In the genomic region with DNA sequence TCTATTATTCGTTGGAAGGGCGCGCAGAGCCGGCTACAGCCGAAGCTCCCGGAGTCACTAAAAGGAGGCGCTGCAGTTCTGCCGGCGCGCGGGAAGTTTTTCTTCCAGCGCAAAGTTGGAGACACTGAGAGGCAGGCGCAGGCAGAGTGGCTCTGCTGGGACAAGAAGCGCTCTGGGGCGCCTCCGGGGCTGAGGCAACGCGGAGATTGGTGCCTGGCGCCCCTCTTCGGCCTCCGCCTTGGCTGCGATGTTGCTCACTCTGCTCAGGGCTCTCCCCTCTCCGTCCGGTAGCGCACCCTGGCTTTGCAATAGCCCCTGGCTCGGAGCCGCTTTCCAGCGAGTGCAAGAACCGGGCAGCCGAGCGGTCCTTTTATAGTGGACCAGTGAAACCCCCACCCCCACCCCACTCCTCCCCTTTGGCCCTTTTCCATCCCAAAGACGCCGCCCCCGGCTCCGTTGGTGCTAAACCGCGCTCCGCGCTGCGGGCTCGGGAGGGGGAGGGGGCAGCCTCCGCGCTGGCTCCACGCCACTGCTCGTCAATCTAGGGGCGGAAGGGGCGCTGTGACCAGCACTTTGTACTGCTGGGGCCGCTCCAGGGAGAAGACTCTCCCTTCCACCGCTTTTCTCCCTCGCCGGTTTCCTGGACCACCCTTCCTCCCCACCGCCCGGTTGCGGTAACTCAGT, we compare ENCODE assay signal across 8 cellular contexts. TPM values are rescaled to one million over a fixed set of nuclear protein-coding genes. Genes with fewer than 3 reads are reported as not detected.
A peak's percentile ranks its signal among the peaks of the same experiment; 100 is the strongest.
DNase-seq lines count a peak whose midpoint lies in the region; ATAC-seq and TF ChIP-seq lines count a peak whose summit lies in the region.

A gene (minus strand): TSS at position 344 of the 684 bp plus-strand sequence. CDS start 455 bp downstream, outside the sequence.

- H2BK120ac ChIP-seq in H9 (ENCODE audit: low read depth, low read length, poor library complexity, severe bottlenecking), result no peak within 1 kb of the TSS

- H3K27me3 Mint-ChIP-seq in H9 (ENCODE audit: low read depth) (peaks cover 26% of the 10 kb centered on the region), T-cell (peaks cover 62 to 72% of the 10 kb centered on the region in 2 donors)
- peaks cover 66% of the 10 kb centered on the region for H3K27me3 Mint-ChIP-seq in stimulated activated memory B cell treated with anti-CD40 and anti-IgM and Interleukin-4, amounts not matched to agents 10 μg/mL and 1 μg/mL and 100 μg/mL, for 72 hours

- peaks cover 8% of the 10 kb centered on the region; the same call in 1 of the 2 replicates for H3K79me2 ChIP-seq in H9 (ENCODE audit: insufficient read depth, low read length)

- H3K56ac ChIP-seq in H9 (ENCODE audit: insufficient read length, low read depth, low read length), result no peak within 1 kb of the TSS

- H3K9ac ChIP-seq in H9 (ENCODE audit: extremely low read depth, insufficient read length, low read length), result peak within 1 kb of the TSS; percentile 59

- H3K4me1 ChIP-seq in H9 (ENCODE audit: insufficient read depth, low read length) (0 out of 2 replicates have a peak, but pooled peaks cover 4% of the 10 kb centered on the region), ectodermal cell (ENCODE audit: control insufficient read depth, insufficient read depth, low read length) (peaks cover 10% of the 10 kb centered on the region), left lung (peaks cover 12 to 42% of the 10 kb centered on the region in 2 donors)

- H3K9me3 Mint-ChIP-seq in H9, result peaks cover 0 to 2% of the 10 kb centered on the region in 2 experiments; a peak in 3 of 5 replicates
- peaks cover 0 to 6% (median 0%) of the 10 kb centered on the region in 3 donors for H3K9me3 Mint-ChIP-seq in T-cell
- H3K9me3 Mint-ChIP-seq in stimulated activated memory B cell treated with anti-CD40 and anti-IgM and Interleukin-4, amounts not matched to agents 10 μg/mL and 1 μg/mL and 100 μg/mL, for 72 hours, result no peaks in the 10 kb centered on the region

- H3K4ac ChIP-seq in H9 (ENCODE audit: low read depth, low read length), result no peak within 1 kb of the TSS; the same call in 1 of the 2 replicates

- H4K20me1 ChIP-seq in H9 (ENCODE audit: control insufficient read depth, insufficient read depth, insufficient read length), result no peaks in the 10 kb centered on the region

- H3K4me1 Mint-ChIP-seq in H9, result peaks cover 29 to 30% of the 10 kb centered on the region in 2 experiments
- peaks cover 37 to 42% (median 40%) of the 10 kb centered on the region in 3 donors for H3K4me1 Mint-ChIP-seq in T-cell
- peaks cover 35% of the 10 kb centered on the region for H3K4me1 Mint-ChIP-seq in stimulated activated memory B cell treated with anti-CD40 and anti-IgM and Interleukin-4, amounts not matched to agents 10 μg/mL and 1 μg/mL and 100 μg/mL, for 72 hours

- H3K4me2 ChIP-seq in H9 (ENCODE audit: insufficient read depth, insufficient read length, low read length), result peak within 1 kb of the TSS; percentile 91

- WGBS in H9 (ENCODE audit: extremely low coverage, insufficient read length, low lambda C conversion rate), result no CpG with 5 or more reads among the region's 54 CpGs
- 0% methylated on average over 54 of the region's 54 CpGs for WGBS in ectodermal cell, 2 experiments

- H3K9me3 ChIP-seq in H9 (ENCODE audit: control insufficient read depth, low read depth, low read length) (no peaks in the 10 kb centered on the region), ectodermal cell (ENCODE audit: control insufficient read depth, low read length) (no peaks in the 10 kb centered on the region), left lung (no peaks in the 10 kb centered on the region)

- no peak within 1 kb of the TSS for H2BK12ac ChIP-seq in H9 (ENCODE audit: insufficient read length, low read depth, low read length)

- peaks cover 23% of the 10 kb centered on the region for H3K23me2 ChIP-seq in H9 (ENCODE audit: insufficient read length, low read depth, low read length, poor library complexity, severe bottlenecking)

- H3K27ac Mint-ChIP-seq in H9 (peak within 1 kb of the TSS; percentile 73 to 89 (median 76); a peak in 5 of 7 replicates), T-cell (no peak within 1 kb of the TSS)
- H3K27ac Mint-ChIP-seq in stimulated activated memory B cell treated with anti-CD40 and anti-IgM and Interleukin-4, amounts not matched to agents 10 μg/mL and 1 μg/mL and 100 μg/mL, for 72 hours, result no peak within 1 kb of the TSS

- H4K5ac ChIP-seq in H9 (ENCODE audit: insufficient read length, low read depth, low read length), result no peak within 1 kb of the TSS

- H3T11ph ChIP-seq in H9 (ENCODE audit: low read length), result no peak within 1 kb of the TSS

- H3K14ac ChIP-seq in H9 (ENCODE audit: insufficient read depth, low read length), result peak within 1 kb of the TSS; percentile 84

- H2BK20ac ChIP-seq in H9 (ENCODE audit: low read depth, low read length, poor library complexity, severe bottlenecking), result no peak within 1 kb of the TSS

- peak within 1 kb of the TSS; percentile 83 to 89 for H3K4me3 Mint-ChIP-seq in H9
- peak within 1 kb of the TSS; percentile 66 to 85 (median 73) for H3K4me3 Mint-ChIP-seq in T-cell
- H3K4me3 Mint-ChIP-seq in stimulated activated memory B cell treated with anti-CD40 and anti-IgM and Interleukin-4, amounts not matched to agents 10 μg/mL and 1 μg/mL and 100 μg/mL, for 72 hours, result peak within 1 kb of the TSS; percentile 43

- no peak within 1 kb of the TSS for H2AK5ac ChIP-seq in H9 (ENCODE audit: insufficient read length, low read length)

- POLR2A ChIA-PET in T-cell (lab: Charles Lee), result no interaction called here

- H4K91ac ChIP-seq in H9 (ENCODE audit: insufficient read length, low read depth, low read length), result no peak within 1 kb of the TSS

- peak within 1 kb of the TSS; percentile 85 for H3K4me3 ChIP-seq in ectodermal cell (ENCODE audit: insufficient read depth, low read depth, low read length)
- H3K4me3 ChIP-seq in left lung, result peak within 1 kb of the TSS; percentile 43 to 83

- DNase-seq in ACHN, result peak; percentile 88
- DNase-seq in H9, result peak; percentile 91
- DNase-seq in T-cell, result peak in 4 of 34 experiments; percentile 2 to 31 (median 10)
- DNase-seq in left lung, result peak; percentile 84 to 86
- DNase-seq in NCI-H774 (lab: John Stamatoyannopoulos, UW), result no peak

- H3K79me1 ChIP-seq in H9 (ENCODE audit: insufficient read depth, low read depth, low read length, poor library complexity, severe bottlenecking), result no peaks in the 10 kb centered on the region

- intact Hi-C loops in left lung (cut with DNase I), result loop anchor here in 1 of 2 donors (5.0 kb wide), 1 partner anchor 852 kb away; no protein-coding TSS in a partner anchor

- peak within 1 kb of the TSS; percentile 60 for H2AFZ ChIP-seq in H9 (ENCODE audit: low read length)

- H3K36me3 ChIP-seq in ectodermal cell (ENCODE audit: control insufficient read depth, insufficient read depth, low read length) (peaks cover 7% of the 10 kb centered on the region), left lung (peaks cover 0 to 19% of the 10 kb centered on the region in 2 donors)

- H2BK15ac ChIP-seq in H9 (ENCODE audit: low read depth, low read length), result no peak within 1 kb of the TSS

- TF ChIP-seq CTCF in H9 (conservative IDR thresholded peaks at IDR 0.05), result peak; percentile 44; the same call in 2 of the 3 replicates
- no peak for TF ChIP-seq CTCF in left lung (IDR thresholded peaks at IDR 0.05)

- H4K8ac ChIP-seq in H9 (replicated peaks; ENCODE audit: insufficient read length, low read depth, low read length), result no peak within 1 kb of the TSS

- H3K36me3 Mint-ChIP-seq in H9 (ENCODE audit: insufficient read depth in 1 of 3, low read depth in 3 of 3) (peaks cover 22 to 25% (median 24%) of the 10 kb centered on the region in 3 experiments), T-cell (no peaks in the 10 kb centered on the region)
- H3K36me3 Mint-ChIP-seq in stimulated activated memory B cell treated with anti-CD40 and anti-IgM and Interleukin-4, amounts not matched to agents 10 μg/mL and 1 μg/mL and 100 μg/mL, for 72 hours, result no peaks in the 10 kb centered on the region

- no peaks in the 10 kb centered on the region; the same call in 1 of the 2 replicates for H3K27me3 ChIP-seq in H9 (ENCODE audit: insufficient read depth, low read length)
- H3K27me3 ChIP-seq in ectodermal cell (ENCODE audit: control insufficient read depth, insufficient read depth, low read length, poor library complexity, severe bottlenecking), result peaks cover 18% of the 10 kb centered on the region
- peaks cover 0 to 74% of the 10 kb centered on the region in 2 donors for H3K27me3 ChIP-seq in left lung

- H3K18ac ChIP-seq in H9 (ENCODE audit: insufficient read length, low read depth, low read length), result peak within 1 kb of the TSS; percentile 51

- H3K27ac ChIP-seq in H9 (ENCODE audit: insufficient read length, low read depth, low read length), result peak within 1 kb of the TSS; percentile 6
- H3K27ac ChIP-seq in ectodermal cell (ENCODE audit: insufficient read depth, low read depth, low read length, poor library complexity, severe bottlenecking), result peak within 1 kb of the TSS; percentile 76
- H3K27ac ChIP-seq in left lung, result peak within 1 kb of the TSS; percentile 84 to 90

- no peak within 1 kb of the TSS for H3K23ac ChIP-seq in H9 (ENCODE audit: insufficient read length, low read depth, low read length)

- no peak within 1 kb of the TSS for H2BK5ac ChIP-seq in H9 (ENCODE audit: insufficient read length, low read length)

- CTCF ChIA-PET in T-cell (lab: Charles Lee), result no interaction called here

- in situ Hi-C loops in ACHN (cut with HindIII; ENCODE audit: low pct_ligation_motif_present, low pct_unique_long_range_greater_than_20kb, low sequenced_read_pairs), result no loop called here

- ATAC-seq in T-cell (replicated peaks in 1 of 4), result peak in 1 of 4 experiments; percentile 45
- ATAC-seq in left lung, result peak; percentile 59
- no peak for ATAC-seq in stimulated activated memory B cell treated with anti-CD40 and anti-IgM and Interleukin-4, amounts not matched to agents 10 μg/mL and 1 μg/mL and 100 μg/mL, for 72 hours
- ATAC-seq in GM21367 (IDR thresholded peaks at IDR 0.05; ENCODE audit: unreplicated experiment), result no peak

RNA-seq across cellular contexts. Expression of the gene that starts here (rescaled TPM):
- total RNA-seq in H9 (2021), result 17.8 and 17.9 TPM in 2 replicates
- total RNA-seq in T-cell, result 1 to 10 TPM in 2 of 5 donors, under 1 TPM in 3; 0.40 to 1.7 (median 0.72) TPM
- 16.5 TPM for polyA plus RNA-seq in ectodermal cell (2013, experiment 1 of 4)
- 10.1 TPM for polyA plus RNA-seq in ectodermal cell (2013, experiment 2 of 4)
- polyA plus RNA-seq in ectodermal cell (2013, experiment 3 of 4), result 10.9 TPM
- 10.9 TPM for polyA plus RNA-seq in ectodermal cell (2013, experiment 4 of 4)
- 100 to 1,000 TPM in 1 of 2 donors, 10 to 100 TPM in 1; 54.2 to 101 TPM for total RNA-seq in left lung

Comparison
In these comparisons a context has a peak if more than half of its experiments do, and no peak if none do; other contexts are left out.
1. H3K27ac ChIP-seq: peak in every context shown above with its lines; median percentile 87 in left lung; 76 in ectodermal cell; 6 in H9.
2. H3K27ac Mint-ChIP-seq: peak in H9 (3 of 3); none in T-cell (0 of 2) and stimulated activated memory B cell treated with anti-CD40 and anti-IgM and Interleukin-4, amounts not matched to agents 10 μg/mL and 1 μg/mL and 100 μg/mL, for 72 hours (single experiment).
3. Peak in every context shown above with its lines, with median percentiles within 50 percentile points of each other: H3K4me3 Mint-ChIP-seq.